ENCODE assay signal across 1 cellular context in genomic region chr4:174496631-174497442, GRCh38.
TF ChIP-seq lines count a peak whose summit lies in the region.

No MANE protein-coding gene starts in this region.

TF ChIP-seq in GM23338, 12 proteins besides CTCF, POLR2A, EP300 and RAD21 (continued from another document):
- TF ChIP-seq ZNF462 (CRISPR knock-in tag; IDR thresholded peaks at IDR 0.05) (no peak), ETS1 (IDR thresholded peaks at IDR 0.05) (no peak), EZH2 (IDR thresholded peaks at IDR 0.05; ENCODE audit: low read depth, unreplicated experiment) (no peak), EZH2phosphoT487 (IDR thresholded peaks at IDR 0.05; ENCODE audit: unreplicated experiment) (no peak), ZNF114 (CRISPR knock-in tag; IDR thresholded peaks at IDR 0.05) (no peak)
